Comparison of ENCODE assay signal across 11 cellular contexts in the genomic region with DNA sequence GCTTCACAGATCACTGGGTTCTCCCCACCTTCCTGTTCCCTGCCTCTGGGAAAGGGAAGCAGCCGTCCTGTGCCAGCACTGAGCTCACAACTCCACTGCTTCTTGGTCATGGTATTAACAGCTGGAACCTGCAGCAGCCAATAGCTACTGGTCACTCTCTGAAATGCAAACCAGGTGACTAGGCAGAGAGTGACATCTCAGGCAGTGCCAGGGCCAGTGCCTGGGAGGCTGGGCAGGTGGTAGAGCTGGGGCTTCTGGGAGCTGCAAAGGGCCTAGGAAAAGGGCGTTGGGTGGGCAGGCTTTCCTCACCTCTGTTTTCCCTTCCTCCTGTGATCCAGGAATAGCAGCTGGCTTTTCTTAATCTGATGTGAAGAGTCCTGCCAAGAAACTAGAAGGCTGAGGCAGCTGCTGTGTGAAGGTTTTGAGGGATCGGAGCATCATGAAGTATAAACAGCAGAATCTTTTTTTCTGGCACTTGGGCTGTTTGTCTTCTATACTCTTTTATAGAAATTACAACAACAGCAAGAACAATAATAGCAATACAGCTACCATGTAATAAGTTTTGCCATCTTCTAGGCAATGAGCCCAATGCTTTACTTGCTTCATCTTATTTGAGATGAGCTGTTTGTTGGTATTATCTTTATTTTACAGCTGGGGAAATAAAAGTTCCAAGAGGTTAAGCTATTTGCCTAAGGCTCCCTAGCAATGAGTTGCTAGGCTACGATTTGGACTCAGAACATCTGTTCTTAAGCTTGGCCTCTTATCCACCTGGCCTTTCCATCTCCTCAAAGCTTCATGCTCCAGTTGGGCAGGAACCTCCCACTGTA. TPM values are rescaled to one million over a fixed set of nuclear protein-coding genes. Genes with fewer than 3 reads are reported as not detected.
A peak's percentile ranks its signal among the peaks of the same experiment; 100 is the strongest.
DNase-seq lines count a peak whose midpoint lies in the region; ATAC-seq and TF ChIP-seq lines count a peak whose summit lies in the region.
"Had no signal": no experiment of that assay in that cellular context is flagged by ENCODE, and none has a peak within 500 bp of the region (broad histone marks: within the 10 kb centered on the region; RNA-seq: fewer than 3 reads in every experiment).

No MANE protein-coding gene starts in this region.

- TF ChIP-seq POLR2A in suprapubic skin (IDR thresholded peaks at IDR 0.05) (no peak), adrenal gland (IDR thresholded peaks at IDR 0.05) (no peak)

- CTCF ChIA-PET in mammary epithelial cell (lab: Charles Lee; ENCODE audit: low non-redundant PET) = no interaction called here
- CTCF ChIA-PET in activated CD4-positive, alpha-beta T cell treated with anti-CD3 and anti-CD28 coated beads, Interleukin-2, amount 10 ng/mL, durations not matched to agents 7 days and 5 days (lab: Charles Lee) = interaction anchor here (1.0 to 1.4 kb wide), 6 partner anchors 8 to 104 kb away, joined by 3 to 5 read pairs (median 3); no protein-coding TSS in a partner anchor

- peak overlapping the region; percentile 84 for H3K27ac ChIP-seq in mammary epithelial cell (ENCODE audit: insufficient read depth, low read depth, low read length)
- H3K27ac ChIP-seq in left lung = no peak overlapping the region
- peak overlapping the region; percentile 76 for H3K27ac ChIP-seq in suprapubic skin
- no peak overlapping the region for H3K27ac ChIP-seq in adrenal gland
- H3K27ac ChIP-seq: HL-60 had no signal

- TF ChIP-seq EP300 in suprapubic skin (IDR thresholded peaks at IDR 0.05) = no peak

- WGBS in mammary epithelial cell (ENCODE audit: low coverage, missing lambda C conversion rate) = 64% methylated on average over 4 of the region's 4 CpGs
- 41% methylated on average over 3 of the region's 4 CpGs for WGBS in suprapubic skin
- 48 to 69% (median 63%) methylated on average over 3 to 4 of the region's 4 CpGs for WGBS in adrenal gland, 4 donors

- dilution Hi-C loops in mammary epithelial cell (cut with HindIII; ENCODE audit: low sequenced_read_pairs) = no loop called here

- H2AFZ ChIP-seq in mammary epithelial cell (ENCODE audit: low read depth, low read length) = no peak overlapping the region

- no peak overlapping the region for H3K4me3 Mint-ChIP-seq in activated CD4-positive, alpha-beta T cell treated with anti-CD3 and anti-CD28 coated beads, Interleukin-2, amount 10 ng/mL, durations not matched to agents 7 days and 5 days

- H3K27me3 Mint-ChIP-seq in activated CD4-positive, alpha-beta T cell treated with anti-CD3 and anti-CD28 coated beads, Interleukin-2, amount 10 ng/mL, durations not matched to agents 7 days and 5 days = peaks cover 18% of the 10 kb centered on the region

- H3K27ac Mint-ChIP-seq in activated CD4-positive, alpha-beta T cell treated with anti-CD3 and anti-CD28 coated beads, Interleukin-2, amount 10 ng/mL, durations not matched to agents 7 days and 5 days = no peak overlapping the region

- H3K9ac ChIP-seq in mammary epithelial cell (ENCODE audit: insufficient read depth, low read length) = no peak overlapping the region

- peaks cover 27% of the 10 kb centered on the region for H3K4me1 Mint-ChIP-seq in activated CD4-positive, alpha-beta T cell treated with anti-CD3 and anti-CD28 coated beads, Interleukin-2, amount 10 ng/mL, durations not matched to agents 7 days and 5 days

- TF ChIP-seq CTCF in mammary epithelial cell (conservative IDR thresholded peaks at IDR 0.05 in 1 of 2, IDR thresholded peaks at IDR 0.05 in 1 of 2; ENCODE audit: extremely low read depth in 1 of 2, insufficient read depth in 1 of 2, low read depth in 1 of 2, low read length in 2 of 2) = no peak
- TF ChIP-seq CTCF in left lung (IDR thresholded peaks at IDR 0.05) = no peak
- TF ChIP-seq CTCF in suprapubic skin (IDR thresholded peaks at IDR 0.05) = no peak
- no peak for TF ChIP-seq CTCF in adrenal gland (IDR thresholded peaks at IDR 0.05)

- no peak overlapping the region for H3K4me3 ChIP-seq in mammary epithelial cell (replicated peaks in 1 of 3; ENCODE audit: insufficient read depth in 1 of 3, low read depth in 2 of 3, low read length in 3 of 3)
- no peak overlapping the region for H3K4me3 ChIP-seq in left lung
- H3K4me3 ChIP-seq in suprapubic skin = no peak overlapping the region
- no peak overlapping the region for H3K4me3 ChIP-seq in adrenal gland

- no peak overlapping the region for H3K4me2 ChIP-seq in mammary epithelial cell (ENCODE audit: insufficient read depth, low read depth, low read length)

- H3K27me3 ChIP-seq in mammary epithelial cell (ENCODE audit: insufficient read depth, low read length) (no peaks in the 10 kb centered on the region), left lung (no peaks in the 10 kb centered on the region), suprapubic skin (no peaks in the 10 kb centered on the region), adrenal gland (no peaks in the 10 kb centered on the region)

- H3K9me3 ChIP-seq in mammary epithelial cell (replicated peaks; ENCODE audit: insufficient read depth, low read length) = no peaks in the 10 kb centered on the region
- H3K9me3 ChIP-seq in left lung = no peaks in the 10 kb centered on the region
- H3K9me3 ChIP-seq in suprapubic skin = no peaks in the 10 kb centered on the region
- no peaks in the 10 kb centered on the region for H3K9me3 ChIP-seq in adrenal gland (replicated peaks in 1 of 3)

- intact Hi-C loops in mammary epithelial cell (cut with micrococcal nuclease) = no loop called here
- intact Hi-C loops in left lung (cut with DNase I) = no loop called here
- intact Hi-C loops in adrenal gland (cut with DNase I) = no loop called here

- DNase-seq in NCI-H1417 (lab: John Stamatoyannopoulos, UW) = peak in 2 of 3 experiments; percentile 47 to 74
- no peak for DNase-seq in NCI-H1417 treated with DMSO at 0.1 percent for 48 hours (lab: John Stamatoyannopoulos, UW)
- no peak for DNase-seq in mammary epithelial cell
- DNase-seq in left lung = no peak
- no peak for DNase-seq in suprapubic skin (ENCODE audit: low spot score in 2 of 2)
- no peak for DNase-seq in adrenal gland
- no peak for DNase-seq in activated CD4-positive, alpha-beta T cell treated with anti-CD3 and anti-CD28 coated beads, Interleukin-2, amount 10 ng/mL, durations not matched to agents 7 days and 5 days
- no peak for DNase-seq in NCI-H1436 treated with DMSO at 0.1 percent for 48 hours (lab: John Stamatoyannopoulos, UW)
- DNase-seq: activated gamma-delta T cell treated with Interleukin-2 at 50 U/mL for 16 hours, NCI-H774 had no signal

- BruUV-seq in mammary epithelial cell (replicated peaks; lab: Mats Ljungman, UMichigan) = no TSS peak

- H3K36me3 ChIP-seq in mammary epithelial cell (ENCODE audit: insufficient read depth, low read length) (no peaks in the 10 kb centered on the region), left lung (no peaks in the 10 kb centered on the region), suprapubic skin (no peaks in the 10 kb centered on the region), adrenal gland (replicated peaks in 1 of 2) (no peaks in the 10 kb centered on the region)

- H3K79me2 ChIP-seq in mammary epithelial cell (ENCODE audit: insufficient read depth, low read length) = peaks cover 13% of the 10 kb centered on the region

- H4K20me1 ChIP-seq in mammary epithelial cell (ENCODE audit: insufficient read depth, low read length) = no peaks in the 10 kb centered on the region

- H3K9me3 Mint-ChIP-seq in activated CD4-positive, alpha-beta T cell treated with anti-CD3 and anti-CD28 coated beads, Interleukin-2, amount 10 ng/mL, durations not matched to agents 7 days and 5 days = peaks cover 2% of the 10 kb centered on the region

- POLR2A ChIA-PET in activated CD4-positive, alpha-beta T cell treated with anti-CD3 and anti-CD28 coated beads, Interleukin-2, amount 10 ng/mL, durations not matched to agents 7 days and 5 days (lab: Charles Lee) = interaction anchor here (0.5 to 0.6 kb wide), 2 partner anchors 102 to 836 kb away, joined by 3 to 4 read pairs; no protein-coding TSS in a partner anchor

- H3K36me3 Mint-ChIP-seq in activated CD4-positive, alpha-beta T cell treated with anti-CD3 and anti-CD28 coated beads, Interleukin-2, amount 10 ng/mL, durations not matched to agents 7 days and 5 days (ENCODE audit: low read depth) = peaks cover 16% of the 10 kb centered on the region

- H3K4me1 ChIP-seq in mammary epithelial cell (ENCODE audit: insufficient read depth, low read length) (peaks cover 51% of the 10 kb centered on the region), left lung (peaks cover 0 to under 1% of the 10 kb centered on the region in 2 donors), suprapubic skin (peaks cover 33% of the 10 kb centered on the region), adrenal gland (replicated peaks in 1 of 2) (no peaks in the 10 kb centered on the region)

- in situ Hi-C loops in mammary epithelial cell (cut with MboI; ENCODE audit: low sequenced_read_pairs in 2 of 2) = no loop called here

- peak; percentile 17 for ATAC-seq in left lung

RNA-seq across cellular contexts. Expression of a gene that starts 22.0 kb away (rescaled TPM):
- total RNA-seq in mammary epithelial cell (1,000 to 10,000 TPM; 1,362 to 2,544 TPM), left lung (100 to 1,000 TPM; 479 to 693 TPM), suprapubic skin (1,000 to 10,000 TPM; 1,361 to 2,207 (median 1,502) TPM), adrenal gland (100 to 1,000 TPM in 2 of 8 donors, 10 to 100 TPM in 6; 65.3 to 110 (median 83.2) TPM)
- polyA plus RNA-seq in mammary epithelial cell (2,091 TPM), adrenal gland (10 to 100 TPM; 20.2 to 81.2 (median 32.5) TPM)
- polyA minus RNA-seq in mammary epithelial cell = 2,638 TPM
- total RNA-seq in activated CD4-positive, alpha-beta T cell treated with anti-CD3 and anti-CD28 coated beads, Interleukin-2, amount 10 ng/mL, durations not matched to agents 7 days and 5 days = 100 to 1,000 TPM; 518 to 534 TPM

Comparison
In these comparisons a context has a peak if more than half of its experiments do, and no peak if none do; other contexts are left out.
1. DNase-seq: peak in NCI-H1417 (2 of 3); none in NCI-H1417 treated with DMSO at 0.1 percent for 48 hours (single experiment), mammary epithelial cell (single experiment), left lung (0 of 2), suprapubic skin (0 of 2), adrenal gland (0 of 7), activated CD4-positive, alpha-beta T cell treated with anti-CD3 and anti-CD28 coated beads, Interleukin-2, amount 10 ng/mL, durations not matched to agents 7 days and 5 days (single experiment) and NCI-H1436 treated with DMSO at 0.1 percent for 48 hours (single experiment).
2. H3K27ac ChIP-seq: peak in mammary epithelial cell (single experiment) and suprapubic skin (single experiment); none in left lung (0 of 2) and adrenal gland (0 of 5).
3. RNA of a gene that starts 22.0 kb away (total RNA-seq): 1,362 to 2,544 TPM in mammary epithelial cell, 1,361 to 2,207 TPM in suprapubic skin, 479 to 693 TPM in left lung and 518 to 534 TPM in activated CD4-positive, alpha-beta T cell treated with anti-CD3 and anti-CD28 coated beads, Interleukin-2, amount 10 ng/mL, durations not matched to agents 7 days and 5 days; 65.3 to 110 TPM in adrenal gland; every median in the first group is over 4 times any median in the second.